Comparison of ENCODE assay signal across 12 cellular contexts in genomic region chr7:11716185-11716584, GRCh38.
A peak's percentile ranks its signal among the peaks of the same experiment; 100 is the strongest.
DNase-seq lines count a peak whose midpoint lies in the region; FAIRE-seq and TF ChIP-seq lines count a peak whose summit lies in the region.
"Had no signal": no experiment of that assay in that cellular context is flagged by ENCODE, and none has a peak within 500 bp of the region (broad histone marks: within the 10 kb centered on the region; RNA-seq: fewer than 3 reads in every experiment).

No MANE protein-coding gene starts in this region.

- no peak for TF ChIP-seq CTCF in choroid plexus epithelial cell (conservative IDR thresholded peaks at IDR 0.05; ENCODE audit: low read depth, low read length)

- no peak overlapping the region for H3K4me3 ChIP-seq in choroid plexus epithelial cell (ENCODE audit: low read depth, low read length)

- peak; percentile 71 for DNase-seq in Daoy (ENCODE audit: low read depth)
- DNase-seq in NCI-H146 (lab: John Stamatoyannopoulos, UW), result peak; percentile 42
- peak; percentile 51 for DNase-seq in choroid plexus epithelial cell (ENCODE audit: low read depth)
- peak; percentile 2 for DNase-seq in myocyte (ENCODE audit: low read depth)
- no peak for DNase-seq in NCI-H524 (lab: John Stamatoyannopoulos, UW)
- no peak for DNase-seq in NCI-H226
- DNase-seq in GM19239 (ENCODE audit: insufficient read length, low spot score), result no peak
- no peak for DNase-seq in HuH-7 (ENCODE audit: low spot score)
- DNase-seq: activated gamma-delta T cell treated with Interleukin-2 at 50 U/mL for 16 hours; DMS79 treated with DMSO at 0.1 percent for 48 hours; effector CD4-positive, alpha-beta T cell; GOT3 had no signal

- no peak for FAIRE-seq in GM19239 (lab: Jason Lieb, UNC)

Comparison
In these comparisons a context has a peak if more than half of its experiments do, and no peak if none do; other contexts are left out.
1. DNase-seq: peak in Daoy (single experiment), NCI-H146 (single experiment), choroid plexus epithelial cell (single experiment) and myocyte (single experiment); none in NCI-H524 (0 of 2), NCI-H226 (single experiment), GM19239 (single experiment) and HuH-7 (single experiment).